ENCODE assay signal across 8 cellular contexts in the genomic region with DNA sequence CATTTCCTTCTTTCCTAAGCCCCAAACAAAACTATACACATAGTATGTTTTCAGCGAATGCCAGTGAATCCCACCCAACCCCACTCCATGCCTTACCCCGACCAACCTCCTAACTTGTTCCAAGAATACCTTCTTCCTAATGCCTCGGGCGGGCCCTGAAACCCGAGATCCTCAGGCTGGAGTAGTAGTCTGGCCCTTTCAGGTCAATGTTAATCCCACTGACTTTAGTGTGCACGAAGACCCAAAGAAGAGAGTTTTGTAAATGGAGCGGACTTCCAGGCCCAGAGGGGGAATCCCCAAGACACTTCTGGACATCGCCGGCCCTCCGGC. TPM values are rescaled to one million over a fixed set of nuclear protein-coding genes. Genes with fewer than 3 reads are reported as not detected.
DNase-seq lines count a peak whose midpoint lies in the region; TF ChIP-seq lines count a peak whose summit lies in the region.

No MANE protein-coding gene starts in this region.

- peak overlapping the region; percentile 97 for H3K9ac ChIP-seq in Loucy (ENCODE audit: low read depth, low read length, poor library complexity, severe bottlenecking)

- H3K36me3 ChIP-seq in CD4-positive, alpha-beta memory T cell (ENCODE audit: insufficient read depth, low read length) = peaks cover 54% of the 10 kb centered on the region
- H3K36me3 ChIP-seq in Loucy (ENCODE audit: insufficient read depth, low read length) (peaks cover 37% of the 10 kb centered on the region; the same call in 1 of the 2 replicates), esophagus (ENCODE audit: control insufficient read depth in 2 of 2, insufficient read depth in 2 of 2, low read length in 1 of 2) (peaks cover 7 to 42% of the 10 kb centered on the region in 2 donors), osteoblast (ENCODE audit: insufficient read depth, low read length) (peaks cover 63% of the 10 kb centered on the region)

- peak overlapping the region; percentile 81 for H2AFZ ChIP-seq in Loucy (ENCODE audit: low read length)
- H2AFZ ChIP-seq in osteoblast (ENCODE audit: low read length) = peak overlapping the region; percentile 90

- CTCF ChIA-PET in CD4-positive, alpha-beta memory T cell (lab: Charles Lee; ENCODE audit: partially characterized antibody) = interaction anchor here (0.6 to 7.5 kb wide), 5 partner anchors 9 to 146 kb away, joined by 3 to 65 read pairs (median 4); partner anchors contain the start of genes LRRC73 and ZNF318
- CTCF ChIA-PET in activated CD4-positive, alpha-beta T cell treated with anti-CD3 and anti-CD28 coated beads, Interleukin-2, amount 10 ng/mL, durations not matched to agents 7 days and 5 days (lab: Charles Lee) = interaction anchor here (0.9 to 3.0 kb wide), 5 partner anchors 9 to 292 kb away, joined by 3 to 28 read pairs (median 4); partner anchors contain the start of genes POLH and XPO5

- H3K36me3 Mint-ChIP-seq in CD4-positive, alpha-beta memory T cell = peaks cover 31 to 65% of the 10 kb centered on the region in 2 donors
- peaks cover 48% of the 10 kb centered on the region for H3K36me3 Mint-ChIP-seq in activated CD4-positive, alpha-beta T cell treated with anti-CD3 and anti-CD28 coated beads, Interleukin-2, amount 10 ng/mL, durations not matched to agents 7 days and 5 days (ENCODE audit: low read depth)

- TF ChIP-seq CTCF in Loucy (conservative IDR thresholded peaks at IDR 0.05; ENCODE audit: low read length) = no peak
- TF ChIP-seq CTCF in osteoblast (IDR thresholded peaks at IDR 0.05; ENCODE audit: extremely low read depth, low read depth, low read length) = no peak

- WGBS in esophagus, 2 donors = 0 to 1% methylated on average over 10 of the region's 10 CpGs

- no peaks in the 10 kb centered on the region; the same call in 1 of the 2 replicates for H3F3A ChIP-seq in Loucy (ENCODE audit: low read depth)

- no peak for DNase-seq in CD4-positive, alpha-beta memory T cell
- DNase-seq in osteoblast (ENCODE audit: insufficient read length, low spot score, missing footprints) = no peak
- DNase-seq in NCI-H774 (lab: John Stamatoyannopoulos, UW) = no peak
- DNase-seq in posterior cingulate gyrus = no peak
- no peak for DNase-seq in SHP77 (lab: John Stamatoyannopoulos, UW)
- DNase-seq in activated CD4-positive, alpha-beta T cell treated with anti-CD3 and anti-CD28 coated beads, Interleukin-2, amount 10 ng/mL, durations not matched to agents 7 days and 5 days = no peak

- POLR2A ChIA-PET in CD4-positive, alpha-beta memory T cell (lab: Charles Lee; ENCODE audit: partially characterized antibody) = interaction anchor here (0.6 to 2.8 kb wide), 25 partner anchors 8 to 771 kb away, joined by 3 to 21 read pairs (median 5); partner anchors contain the start of genes ABCC10, CNPY3, DLK2 and GTPBP2
- POLR2A ChIA-PET in activated CD4-positive, alpha-beta T cell treated with anti-CD3 and anti-CD28 coated beads, Interleukin-2, amount 10 ng/mL, durations not matched to agents 7 days and 5 days (lab: Charles Lee) = interaction anchor here (0.6 kb wide), 1 partner anchor 69 kb away, joined by 3 read pairs; no protein-coding TSS in a partner anchor

- H3K4me1 Mint-ChIP-seq in CD4-positive, alpha-beta memory T cell = peaks cover 16 to 41% (median 26%) of the 10 kb centered on the region in 4 donors
- peaks cover 27% of the 10 kb centered on the region for H3K4me1 Mint-ChIP-seq in activated CD4-positive, alpha-beta T cell treated with anti-CD3 and anti-CD28 coated beads, Interleukin-2, amount 10 ng/mL, durations not matched to agents 7 days and 5 days

- no peaks in the 10 kb centered on the region for H3K27me3 Mint-ChIP-seq in CD4-positive, alpha-beta memory T cell
- no peaks in the 10 kb centered on the region for H3K27me3 Mint-ChIP-seq in activated CD4-positive, alpha-beta T cell treated with anti-CD3 and anti-CD28 coated beads, Interleukin-2, amount 10 ng/mL, durations not matched to agents 7 days and 5 days

- H3K4me3 Mint-ChIP-seq in CD4-positive, alpha-beta memory T cell = no peak overlapping the region
- H3K4me3 Mint-ChIP-seq in activated CD4-positive, alpha-beta T cell treated with anti-CD3 and anti-CD28 coated beads, Interleukin-2, amount 10 ng/mL, durations not matched to agents 7 days and 5 days = no peak overlapping the region

- no peaks in the 10 kb centered on the region for H3K9me2 ChIP-seq in Loucy (replicated peaks; ENCODE audit: low read depth, low read length)

- H3K27me3 ChIP-seq in CD4-positive, alpha-beta memory T cell (ENCODE audit: insufficient read depth, low read length) = no peaks in the 10 kb centered on the region
- no peaks in the 10 kb centered on the region for H3K27me3 ChIP-seq in Loucy (ENCODE audit: insufficient read depth, low read length, poor library complexity, severe bottlenecking)
- no peaks in the 10 kb centered on the region for H3K27me3 ChIP-seq in esophagus (ENCODE audit: control insufficient read depth in 1 of 2, insufficient read depth in 2 of 2, low read length in 2 of 2)
- no peaks in the 10 kb centered on the region for H3K27me3 ChIP-seq in osteoblast (ENCODE audit: insufficient read depth, low read length)

- peaks cover 44% of the 10 kb centered on the region for H3K4me1 ChIP-seq in CD4-positive, alpha-beta memory T cell (ENCODE audit: insufficient read depth, low read length)
- peaks cover 38% of the 10 kb centered on the region for H3K4me1 ChIP-seq in Loucy (ENCODE audit: insufficient read depth, low read length, poor library complexity, severe bottlenecking)
- H3K4me1 ChIP-seq in esophagus (ENCODE audit: control insufficient read depth in 2 of 2, insufficient read depth in 2 of 2, low read length in 1 of 2) = peaks cover 3 to 8% of the 10 kb centered on the region in 2 donors
- peaks cover 19% of the 10 kb centered on the region for H3K4me1 ChIP-seq in osteoblast (ENCODE audit: insufficient read depth, low read length)

- no peaks in the 10 kb centered on the region for H3K9me3 Mint-ChIP-seq in CD4-positive, alpha-beta memory T cell
- no peaks in the 10 kb centered on the region for H3K9me3 Mint-ChIP-seq in activated CD4-positive, alpha-beta T cell treated with anti-CD3 and anti-CD28 coated beads, Interleukin-2, amount 10 ng/mL, durations not matched to agents 7 days and 5 days

- peak overlapping the region; percentile 91 to 99 for H3K4me3 ChIP-seq in CD4-positive, alpha-beta memory T cell (ENCODE audit: low read length in 2 of 2)
- peak overlapping the region; percentile 93 for H3K4me3 ChIP-seq in Loucy (ENCODE audit: low read length, poor library complexity, severe bottlenecking)
- H3K4me3 ChIP-seq in esophagus (ENCODE audit: low read depth in 1 of 2, low read length in 2 of 2) = peak overlapping the region; percentile 82 to 85
- peak overlapping the region; percentile 99 for H3K4me3 ChIP-seq in osteoblast (ENCODE audit: insufficient read depth, low read length)

- H3K79me2 ChIP-seq in Loucy (ENCODE audit: insufficient read depth, low read length) = peaks cover 69% of the 10 kb centered on the region
- H3K79me2 ChIP-seq in osteoblast (ENCODE audit: insufficient read depth, low read length) = peaks cover 73% of the 10 kb centered on the region

- H3K27ac Mint-ChIP-seq in CD4-positive, alpha-beta memory T cell = no peak overlapping the region
- H3K27ac Mint-ChIP-seq in activated CD4-positive, alpha-beta T cell treated with anti-CD3 and anti-CD28 coated beads, Interleukin-2, amount 10 ng/mL, durations not matched to agents 7 days and 5 days = no peak overlapping the region

- H4K20me1 ChIP-seq in Loucy (ENCODE audit: insufficient read depth, low read length, poor library complexity, severe bottlenecking) = peaks cover 31% of the 10 kb centered on the region
- peaks cover 38% of the 10 kb centered on the region for H4K20me1 ChIP-seq in osteoblast (ENCODE audit: insufficient read depth, low read length)

- no peaks in the 10 kb centered on the region for H3K9me3 ChIP-seq in CD4-positive, alpha-beta memory T cell (ENCODE audit: control insufficient read depth in 1 of 2, low read length in 2 of 2)
- no peaks in the 10 kb centered on the region for H3K9me3 ChIP-seq in Loucy (ENCODE audit: insufficient read depth, low read depth, low read length)
- no peaks in the 10 kb centered on the region for H3K9me3 ChIP-seq in esophagus (ENCODE audit: control insufficient read depth in 2 of 2, insufficient read depth in 1 of 2, low read depth in 1 of 2, low read length in 1 of 2)
- no peaks in the 10 kb centered on the region for H3K9me3 ChIP-seq in osteoblast (ENCODE audit: low read depth, low read length)

- peak overlapping the region; percentile 87 for H3K4me2 ChIP-seq in Loucy (ENCODE audit: low read depth, low read length, poor library complexity, severe bottlenecking)
- peak overlapping the region; percentile 89 for H3K4me2 ChIP-seq in osteoblast (ENCODE audit: insufficient read depth, low read length)

- intact Hi-C loops in CD4-positive, alpha-beta memory T cell (cut with micrococcal nuclease) = loop anchor here (2.0 to 10.0 kb wide), 5 partner anchors 60 to 346 kb away; partner anchors contain the start of genes DLK2, GTPBP2, POLH and SRF
- intact Hi-C loops in posterior cingulate gyrus (cut with DNase I) = loop anchor here (5.0 kb wide), 2 partner anchors 61 to 149 kb away; partner anchors contain the start of genes POLH, XPO5 and ZNF318

- peak overlapping the region; percentile 92 for H3K27ac ChIP-seq in CD4-positive, alpha-beta memory T cell (ENCODE audit: low read depth, low read length)
- H3K27ac ChIP-seq in esophagus (ENCODE audit: low read depth in 2 of 2, low read length in 1 of 2) (peak overlapping the region; percentile 82 to 86), osteoblast (ENCODE audit: low read depth, low read length) (peak overlapping the region; percentile 92)

RNA-seq across cellular contexts. Expression of gene YIPF3, which starts 0.4 kb away (rescaled TPM):
- 10 to 100 TPM; 74.8 to 82.9 TPM for total RNA-seq in CD4-positive, alpha-beta memory T cell
- polyA plus RNA-seq in CD4-positive, alpha-beta memory T cell = 10 to 100 TPM; 82.2 to 94.7 TPM
- 10 to 100 TPM; 54.3 to 64.1 TPM for polyA plus RNA-seq in esophagus
- total RNA-seq in osteoblast = 98.8 and 126 TPM in 2 replicates
- total RNA-seq in activated CD4-positive, alpha-beta T cell treated with anti-CD3 and anti-CD28 coated beads, Interleukin-2, amount 10 ng/mL, durations not matched to agents 7 days and 5 days = 10 to 100 TPM; 68.1 to 71.7 TPM

RNA-seq across cellular contexts. Expression of gene POLR1C, which starts 0.6 kb away (rescaled TPM):
- 10 to 100 TPM; 42.5 to 47.7 TPM for total RNA-seq in CD4-positive, alpha-beta memory T cell
- polyA plus RNA-seq in CD4-positive, alpha-beta memory T cell = 10 to 100 TPM; 14.4 to 21.9 TPM
- 10 to 100 TPM; 21.5 to 38.9 TPM for polyA plus RNA-seq in esophagus
- total RNA-seq in osteoblast = 28.6 and 29.5 TPM in 2 replicates
- total RNA-seq in activated CD4-positive, alpha-beta T cell treated with anti-CD3 and anti-CD28 coated beads, Interleukin-2, amount 10 ng/mL, durations not matched to agents 7 days and 5 days = 10 to 100 TPM; 23.1 to 33.4 TPM

RNA-seq across cellular contexts. Expression of gene LRRC73, which starts 6.2 kb away (rescaled TPM):
- total RNA-seq in CD4-positive, alpha-beta memory T cell = under 1 TPM; 0.55 to 0.67 TPM
- not detected for polyA plus RNA-seq in CD4-positive, alpha-beta memory T cell
- under 1 TPM; 0.14 to 0.24 TPM for polyA plus RNA-seq in esophagus
- 0.36 and 0.59 TPM in 2 replicates for total RNA-seq in osteoblast
- total RNA-seq in activated CD4-positive, alpha-beta T cell treated with anti-CD3 and anti-CD28 coated beads, Interleukin-2, amount 10 ng/mL, durations not matched to agents 7 days and 5 days = under 1 TPM; 0.48 to 0.52 TPM

RNA-seq across cellular contexts. Expression of gene TJAP1, which starts 39.0 kb away (rescaled TPM):
- 10 to 100 TPM; 52.0 to 54.4 TPM for total RNA-seq in CD4-positive, alpha-beta memory T cell
- 10 to 100 TPM in 1 of 2 donors, 1 to 10 TPM in 1; 7.3 to 12.1 TPM for polyA plus RNA-seq in CD4-positive, alpha-beta memory T cell
- 10 to 100 TPM; 10.5 to 15.1 TPM for polyA plus RNA-seq in esophagus
- 14.5 and 16.2 TPM in 2 replicates for total RNA-seq in osteoblast
- total RNA-seq in activated CD4-positive, alpha-beta T cell treated with anti-CD3 and anti-CD28 coated beads, Interleukin-2, amount 10 ng/mL, durations not matched to agents 7 days and 5 days = 10 to 100 TPM; 36.5 to 41.8 TPM

RNA-seq across cellular contexts. Expression of gene XPO5, which starts 59.5 kb away (rescaled TPM):
- 10 to 100 TPM; 42.2 to 43.4 TPM for total RNA-seq in CD4-positive, alpha-beta memory T cell
- polyA plus RNA-seq in CD4-positive, alpha-beta memory T cell = 10 to 100 TPM in 1 of 2 donors, 1 to 10 TPM in 1; 5.2 to 10.7 TPM
- 10 to 100 TPM; 10.1 to 14.3 TPM for polyA plus RNA-seq in esophagus
- 33.9 and 66.2 TPM in 2 replicates for total RNA-seq in osteoblast
- 10 to 100 TPM; 55.5 to 60.3 TPM for total RNA-seq in activated CD4-positive, alpha-beta T cell treated with anti-CD3 and anti-CD28 coated beads, Interleukin-2, amount 10 ng/mL, durations not matched to agents 7 days and 5 days
